Comparison of ENCODE assay signal across 22 cellular contexts in the genomic region with DNA sequence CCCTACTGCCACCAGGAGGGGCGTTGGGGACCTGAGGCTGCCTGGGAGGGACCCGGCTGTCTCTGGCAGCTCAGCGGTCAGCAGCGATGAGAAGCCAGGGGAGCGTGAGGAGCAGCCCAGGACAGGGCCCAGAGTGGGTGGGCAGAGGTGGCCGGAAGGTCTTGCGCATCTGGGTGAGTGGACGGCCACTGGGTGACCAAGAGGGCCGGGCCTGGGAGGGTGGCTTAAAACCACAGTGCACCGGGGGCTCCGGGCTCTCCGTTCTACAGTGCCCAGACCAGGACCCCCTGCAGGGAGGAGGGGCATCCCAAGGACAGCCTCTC. TPM values are rescaled to one million over a fixed set of nuclear protein-coding genes. Genes with fewer than 3 reads are reported as not detected.
DNase-seq lines count a peak whose midpoint lies in the region; ATAC-seq and TF ChIP-seq lines count a peak whose summit lies in the region.
"Had no signal": no experiment of that assay in that cellular context is flagged by ENCODE, and none has a peak within 500 bp of the region (broad histone marks: within the 10 kb centered on the region; RNA-seq: fewer than 3 reads in every experiment).

No MANE protein-coding gene starts in this region.

- H3K27ac ChIP-seq in heart right ventricle (peak overlapping the region in 9 of 10 donors; percentile 39 to 90 (median 73)), esophagus muscularis mucosa (replicated peaks in 1 of 4) (peak overlapping the region; percentile 62 to 73 (median 64)), stomach (peak overlapping the region in 4 of 5 donors; percentile 21 to 78 (median 47)), vagina (peak overlapping the region; percentile 62), prostate gland (no peak overlapping the region)
- H3K27ac ChIP-seq: SJSA1 had no signal

- TF ChIP-seq POLR2A in esophagus muscularis mucosa (IDR thresholded peaks at IDR 0.05; ENCODE audit: low read depth): no peak
- no peak for TF ChIP-seq POLR2A in stomach (IDR thresholded peaks at IDR 0.05)
- no peak for TF ChIP-seq POLR2A in vagina (IDR thresholded peaks at IDR 0.05)
- TF ChIP-seq POLR2A in prostate gland (IDR thresholded peaks at IDR 0.05): no peak

- H3K9me3 ChIP-seq in heart right ventricle (no peaks in the 10 kb centered on the region), esophagus muscularis mucosa (no peaks in the 10 kb centered on the region), stomach (no peaks in the 10 kb centered on the region), vagina (no peaks in the 10 kb centered on the region), prostate gland (no peaks in the 10 kb centered on the region)
- H3K9me3 ChIP-seq: SJSA1 had no signal

- H3K36me3 ChIP-seq in heart right ventricle (peaks cover 0 to 56% (median 13%) of the 10 kb centered on the region in 9 donors), esophagus muscularis mucosa (peaks cover 31 to 45% (median 42%) of the 10 kb centered on the region in 4 donors), stomach (peaks cover 26 to 51% (median 42%) of the 10 kb centered on the region in 4 donors), vagina (peaks cover 0 to 21% of the 10 kb centered on the region in 2 donors), prostate gland (peaks cover 0 to 3% of the 10 kb centered on the region in 2 donors)

- H3K4me1 ChIP-seq in heart right ventricle (peaks cover 53 to 83% (median 67%) of the 10 kb centered on the region in 9 donors), esophagus muscularis mucosa (peaks cover 64 to 80% (median 74%) of the 10 kb centered on the region in 4 donors), stomach (peaks cover 46 to 71% (median 61%) of the 10 kb centered on the region in 4 donors), vagina (peaks cover 57% of the 10 kb centered on the region), prostate gland (replicated peaks) (no peaks in the 10 kb centered on the region)

- 65 to 73% methylated on average over 12 of the region's 12 CpGs for WGBS in heart right ventricle, 2 donors
- 83% methylated on average over 12 of the region's 12 CpGs for WGBS in esophagus muscularis mucosa
- 73 to 89% (median 86%) methylated on average over 7 to 12 of the region's 12 CpGs for WGBS in stomach, 5 donors
- 75% methylated on average over 12 of the region's 12 CpGs for WGBS in prostate gland

- intact Hi-C loops in heart right ventricle (cut with DNase I): loop anchor here in 2 of 10 donors (5.0 kb wide), 1 partner anchor 42 kb away; no protein-coding TSS in a partner anchor
- intact Hi-C loops in Right ventricle myocardium superior (cut with DNase I): no loop called here
- intact Hi-C loops in esophagus muscularis mucosa (cut with DNase I): no loop called here
- intact Hi-C loops in stomach (cut with DNase I; ENCODE audit: low total_unique reads): no loop called here
- intact Hi-C loops in vagina (cut with DNase I): no loop called here
- intact Hi-C loops in prostate gland (cut with DNase I): no loop called here

- H3K4me3 ChIP-seq in heart right ventricle (peak overlapping the region in 9 of 10 donors; percentile 3 to 49 (median 29)), esophagus muscularis mucosa (peak overlapping the region; percentile 7 to 35 (median 18)), stomach (peak overlapping the region in 3 of 4 donors; percentile 2 to 13 (median 3)), vagina (peak overlapping the region; percentile 20 to 34), prostate gland (no peak overlapping the region)
- H3K4me3 ChIP-seq: GM23338, SJSA1 had no signal

- ATAC-seq in heart right ventricle (peak in 5 of 8 donors; percentile 0 to 4 (median 2)), Right ventricle myocardium superior (ENCODE audit: poor library complexity) (no peak), GM21717 (IDR thresholded peaks at IDR 0.05; ENCODE audit: unreplicated experiment) (no peak)
- no peak for ATAC-seq in stimulated activated naive CD8-positive, alpha-beta T cell treated with anti-CD3 and anti-CD28 coated beads, Interleukin-15, Interleukin-2, amounts not matched to agents 100 U/mL and 50 U/mL, for 24 hours
- ATAC-seq: naive thymus-derived CD4-positive, alpha-beta T cell; PC-3 had no signal

- H3K27me3 ChIP-seq in heart right ventricle (no peaks in the 10 kb centered on the region), esophagus muscularis mucosa (no peaks in the 10 kb centered on the region), stomach (no peaks in the 10 kb centered on the region), vagina (no peaks in the 10 kb centered on the region), prostate gland (replicated peaks; ENCODE audit: insufficient read depth) (no peaks in the 10 kb centered on the region)
- H3K27me3 ChIP-seq: SJSA1 had no signal

- DNase-seq in heart right ventricle: no peak
- DNase-seq in Right ventricle myocardium superior: no peak
- DNase-seq in esophagus muscularis mucosa (ENCODE audit: extremely low spot score): no peak
- no peak for DNase-seq in stomach
- DNase-seq in vagina (ENCODE audit: extremely low spot score in 2 of 2): no peak
- DNase-seq in stimulated activated naive CD8-positive, alpha-beta T cell treated with anti-CD3 and anti-CD28 coated beads, Interleukin-15, Interleukin-2, amounts not matched to agents 100 U/mL and 50 U/mL, for 24 hours: no peak
- no peak for DNase-seq in prostate gland (ENCODE audit: low spot score)
- DNase-seq: activated naive CD4-positive, alpha-beta T cell treated with anti-CD3 and anti-CD28 coated beads, Interleukin-2, amount 10 ng/mL, durations not matched to agents 7 days and 5 days; activated T-cell treated with anti-CD3 and anti-CD28 coated beads, Interleukin-2, amount 50 U/mL, for 48 hours; effector CD8-positive, alpha-beta T cell; erythroblast; Kasumi-1; kidney glomerular epithelial cell; naive thymus-derived CD4-positive, alpha-beta T cell; NCI-H1092; NCI-H2029; NCI-H446; PC-3; T-helper 1 cell had no signal

- TF ChIP-seq CTCF in heart right ventricle (IDR thresholded peaks at IDR 0.05) (no peak), esophagus muscularis mucosa (IDR thresholded peaks at IDR 0.05) (no peak), stomach (IDR thresholded peaks at IDR 0.05) (no peak), vagina (IDR thresholded peaks at IDR 0.05) (no peak), prostate gland (IDR thresholded peaks at IDR 0.05) (no peak)

- TF ChIP-seq EP300 in esophagus muscularis mucosa (IDR thresholded peaks at IDR 0.05) (no peak), stomach (IDR thresholded peaks at IDR 0.05) (no peak)

RNA-seq across cellular contexts. Expression of gene INF2, which starts 10.0 kb away (rescaled TPM):
- total RNA-seq in heart right ventricle (10 to 100 TPM; 22.5 to 40.1 (median 27.7) TPM), Right ventricle myocardium superior (28.3 TPM), esophagus muscularis mucosa (100 to 1,000 TPM in 1 of 4 donors, 10 to 100 TPM in 3; 51.5 to 129 (median 66.7) TPM), stomach (100 to 1,000 TPM in 4 of 5 donors, 10 to 100 TPM in 1; 45.9 to 385 (median 184) TPM), vagina (49.1 TPM), prostate gland (100 to 1,000 TPM in 1 of 2 donors, 10 to 100 TPM in 1; 50.1 to 210 TPM)
- polyA plus RNA-seq in heart right ventricle (10 to 100 TPM; 27.0 to 73.8 TPM), stomach (100 to 1,000 TPM in 1 of 3 donors, 10 to 100 TPM in 2; 74.7 to 113 (median 90.3) TPM)

RNA-seq across cellular contexts. Expression of gene ADSS1, which starts 24.6 kb away (rescaled TPM):
- total RNA-seq in heart right ventricle: 100 to 1,000 TPM; 159 to 295 (median 195) TPM
- polyA plus RNA-seq in heart right ventricle: 100 to 1,000 TPM in 1 of 2 donors, 10 to 100 TPM in 1; 74.6 to 220 TPM
- 215 TPM for total RNA-seq in Right ventricle myocardium superior
- 1 to 10 TPM; 4.3 to 7.9 (median 5.7) TPM for total RNA-seq in esophagus muscularis mucosa
- total RNA-seq in stomach: 10 to 100 TPM in 1 of 5 donors, 1 to 10 TPM in 3, not detected in 1; 7.0 to 59.4 (median 7.6) TPM
- 10 to 100 TPM; 12.3 to 16.7 (median 14.5) TPM for polyA plus RNA-seq in stomach
- 10.3 TPM for total RNA-seq in vagina
- 10 to 100 TPM; 18.3 to 44.4 TPM for total RNA-seq in prostate gland

RNA-seq across cellular contexts. Expression of gene SIVA1, which starts 53.6 kb away (rescaled TPM):
- 10 to 100 TPM; 43.3 to 69.6 (median 50.8) TPM for total RNA-seq in heart right ventricle
- 100 to 1,000 TPM in 1 of 2 donors, 10 to 100 TPM in 1; 78.6 to 203 TPM for polyA plus RNA-seq in heart right ventricle
- total RNA-seq in Right ventricle myocardium superior: 60.7 TPM
- 100 to 1,000 TPM; 207 to 324 (median 290) TPM for total RNA-seq in esophagus muscularis mucosa
- total RNA-seq in stomach: 100 to 1,000 TPM in 4 of 5 donors, 10 to 100 TPM in 1; 73.3 to 366 (median 252) TPM
- 100 to 1,000 TPM; 200 to 247 (median 213) TPM for polyA plus RNA-seq in stomach
- total RNA-seq in vagina: 284 TPM
- 100 to 1,000 TPM; 249 to 514 TPM for total RNA-seq in prostate gland

Comparison
In these comparisons a context has a peak if more than half of its experiments do, and no peak if none do; other contexts are left out.
1. ATAC-seq: peak in heart right ventricle (5 of 8); none in Right ventricle myocardium superior (single experiment), stimulated activated naive CD8-positive, alpha-beta T cell treated with anti-CD3 and anti-CD28 coated beads, Interleukin-15, Interleukin-2, amounts not matched to agents 100 U/mL and 50 U/mL, for 24 hours (single experiment) and GM21717 (single experiment).
2. H3K27ac ChIP-seq: peak in heart right ventricle (9 of 10), esophagus muscularis mucosa (4 of 4), stomach (4 of 5) and vagina (single experiment); none in prostate gland (0 of 2).
3. H3K4me3 ChIP-seq: peak in heart right ventricle (9 of 10), esophagus muscularis mucosa (4 of 4), stomach (3 of 4) and vagina (2 of 2); none in prostate gland (0 of 2).